ENCODE assay signal across 23 cellular contexts in genomic region chr21:45448810-45449657, GRCh38. TPM values are rescaled to one million over a fixed set of nuclear protein-coding genes. Genes with fewer than 3 reads are reported as not detected.
DNase-seq lines count a peak whose midpoint lies in the region; ATAC-seq lines count a peak whose summit lies in the region.
"Had no signal": no experiment of that assay in that cellular context is flagged by ENCODE, and none has a peak within 500 bp of the region (broad histone marks: within the 10 kb centered on the region; RNA-seq: fewer than 3 reads in every experiment).

No MANE protein-coding gene starts in this region.

- intact Hi-C loops in posterior vena cava (cut with DNase I) = loop anchor here in 1 of 2 donors (10.0 kb wide), 1 partner anchor 294 kb away; no protein-coding TSS in a partner anchor

- no peaks in the 10 kb centered on the region; the same call in 1 of the 2 replicates for H3K4me1 ChIP-seq in SJCRH30
- H3K4me1 ChIP-seq: thyroid gland had no signal

- no peak overlapping the region for H3K27ac ChIP-seq in SJCRH30
- H3K27ac ChIP-seq: cardiac muscle cell, foreskin keratinocyte, thyroid gland, WERI-Rb-1 had no signal

- no peak overlapping the region for H3K4me3 ChIP-seq in SJCRH30
- H3K4me3 ChIP-seq: cardiac muscle cell, GM12878, thyroid gland had no signal

- no peaks in the 10 kb centered on the region for H3K36me3 ChIP-seq in SJCRH30
- H3K36me3 ChIP-seq: cardiac muscle cell, thyroid gland, WERI-Rb-1 had no signal

- ATAC-seq in HG02678 (IDR thresholded peaks at IDR 0.05; ENCODE audit: unreplicated experiment) = no peak
- ATAC-seq: GM12878; naive thymus-derived CD4-positive, alpha-beta T cell had no signal

- H3K9me3 ChIP-seq in SJCRH30 (replicated peaks) = peaks cover 14% of the 10 kb centered on the region
- H3K9me3 ChIP-seq: thyroid gland had no signal

- no peaks in the 10 kb centered on the region for H3K27me3 ChIP-seq in SJCRH30
- H3K27me3 ChIP-seq: cardiac muscle cell, foreskin keratinocyte, thyroid gland had no signal

- peak; percentile 42 for DNase-seq in NCI-H1092 treated with DMSO at 0.1 percent for 48 hours (lab: John Stamatoyannopoulos, UW)
- DNase-seq in SJCRH30 = peak; percentile 58 to 72
- DNase-seq in left kidney (ENCODE audit: low read depth, low spot score) = peak; percentile 93
- peak; percentile 75 for DNase-seq in posterior vena cava (ENCODE audit: low spot score)
- DNase-seq in NCI-H1048 (lab: John Stamatoyannopoulos, UW) = no peak
- DNase-seq in NCI-H2171 (lab: John Stamatoyannopoulos, UW) = no peak
- DNase-seq: activated CD4-positive, alpha-beta T cell treated with anti-CD3 and anti-CD28 coated beads, Interleukin-2, amount 50 U/mL, for 48 hours; activated gamma-delta T cell treated with Interleukin-2 at 50 U/mL for 16 hours; activated T-cell treated with anti-CD3 and anti-CD28 coated beads for 4 hours; CD4-positive, alpha-beta T cell; H7; hypothalamus; naive thymus-derived CD4-positive, alpha-beta T cell; NCI-H748 treated with DMSO at 0.1 percent for 48 hours; OCI-M1; stimulated activated CD4-positive, alpha-beta T cell treated with anti-CD3 and anti-CD28 coated beads, Interleukin-2, amount 100 ng/mL, for 24 hours; stimulated activated naive CD4-positive, alpha-beta T cell; thyroid gland; WERI-Rb-1 had no signal

RNA-seq across cellular contexts. Expression of gene COL18A1, which starts 44.1 kb away (rescaled TPM):
- 18.5 and 19.5 TPM in 2 replicates for total RNA-seq in SJCRH30 (2014; rRNA removed; shearing (Covaris generic))
- total RNA-seq in posterior vena cava = 100 to 1,000 TPM; 117 to 133 TPM

Comparison
In these comparisons a context has a peak if more than half of its experiments do, and no peak if none do; other contexts are left out.
1. DNase-seq: peak in NCI-H1092 treated with DMSO at 0.1 percent for 48 hours (single experiment), SJCRH30 (2 of 2), left kidney (single experiment) and posterior vena cava (single experiment); none in NCI-H1048 (single experiment) and NCI-H2171 (single experiment).